Comparison of ENCODE assay signal across 21 cellular contexts in the genomic region with DNA sequence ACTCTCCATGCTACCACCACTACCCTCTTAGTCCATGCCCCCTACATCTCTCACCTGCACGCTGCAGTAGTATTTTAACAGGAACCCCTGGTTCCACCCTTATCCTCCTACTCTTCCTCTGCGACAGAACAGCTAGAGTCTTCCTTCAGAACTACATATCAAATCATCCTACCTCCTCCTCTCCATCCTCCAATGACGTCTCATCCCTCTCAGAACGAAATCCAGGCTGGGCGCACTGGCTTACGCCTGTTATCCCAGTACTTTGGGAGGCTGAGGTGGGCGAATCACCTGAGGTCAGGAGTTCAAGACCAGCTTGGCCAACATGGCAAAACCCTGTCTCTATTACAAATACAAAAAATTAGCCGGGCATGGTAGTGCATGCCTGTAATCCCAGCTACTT.
"Had no signal": no experiment of that assay in that cellular context is flagged by ENCODE, and none has a peak within 500 bp of the region (broad histone marks: within the 10 kb centered on the region; RNA-seq: fewer than 3 reads in every experiment).

No MANE protein-coding gene starts in this region.

- ATAC-seq: stimulated activated naive CD8-positive, alpha-beta T cell treated with anti-CD3 and anti-CD28 coated beads, Interleukin-15, amount 100 ng/mL, for 72 hours had no signal

- H3K27me3 ChIP-seq: colonic mucosa, esophagus squamous epithelium, left lung, ovary, right lobe of liver, suprapubic skin, transverse colon, upper lobe of right lung, uterus had no signal

- H3K36me3 ChIP-seq: colonic mucosa, esophagus squamous epithelium, left lung, ovary, right lobe of liver, suprapubic skin, transverse colon, upper lobe of right lung, uterus had no signal

- H3K4me3 ChIP-seq: colonic mucosa, esophagus squamous epithelium, left lung, mucosa of descending colon, ovary, right lobe of liver, suprapubic skin, transverse colon, upper lobe of right lung, uterus had no signal

- H3K27ac ChIP-seq: colonic mucosa, ovary, right lobe of liver, upper lobe of right lung, uterus had no signal

- H3K4me1 ChIP-seq: colonic mucosa, upper lobe of right lung, uterus had no signal

- DNase-seq: colonic mucosa; effector memory CD4-positive, alpha-beta T cell; esophagus squamous epithelium; left cardiac atrium; left lung; mesenchymal stem cell; mucosa of descending colon; naive B cell; ovary; posterior cingulate gyrus; right lobe of liver; small intestine; stimulated activated CD4-positive, alpha-beta T cell treated with anti-CD3 and anti-CD28 coated beads, Interleukin-15, amount 100 ng/mL, for 24 hours; stimulated activated CD4-positive, alpha-beta T cell treated with anti-CD3 and anti-CD28 coated beads, Interleukin-4, amount 100 ng/mL, for 1 hour; stimulated activated CD8-positive, alpha-beta memory T cell treated with anti-CD3 and anti-CD28 coated beads, Interleukin-4, amount 100 ng/mL, for 48 hours; stimulated activated naive CD4-positive, alpha-beta T cell; stimulated activated naive CD8-positive, alpha-beta T cell treated with anti-CD3 and anti-CD28 coated beads, Interleukin-15, amount 100 ng/mL, for 72 hours; transverse colon; upper lobe of right lung; uterus had no signal

- H3K9me3 ChIP-seq: colonic mucosa, esophagus squamous epithelium, left lung, mucosa of descending colon, ovary, right lobe of liver, suprapubic skin, transverse colon, upper lobe of right lung, uterus had no signal
